22 cellular contexts compared by ENCODE assay signal in genomic region chr15:25707656-25708365, GRCh38.
A peak's percentile ranks its signal among the peaks of the same experiment; 100 is the strongest.
DNase-seq lines count a peak whose midpoint lies in the region; ATAC-seq and TF ChIP-seq lines count a peak whose summit lies in the region.
"Had no signal": no experiment of that assay in that cellular context is flagged by ENCODE, and none has a peak within 500 bp of the region (broad histone marks: within the 10 kb centered on the region; RNA-seq: fewer than 3 reads in every experiment).

No MANE protein-coding gene starts in this region.

- CTCF ChIA-PET in WTC11 (lab: Charles Lee): interaction anchor here (0.8 to 1.3 kb wide), 3 partner anchors 16 to 199 kb away, joined by 3 to 5 read pairs (median 3); no protein-coding TSS in a partner anchor

- no peaks in the 10 kb centered on the region for H3K27me3 Mint-ChIP-seq in WTC11 (ENCODE audit: low read depth)
- H3K27me3 Mint-ChIP-seq: IgD-negative memory B cell had no signal

- no peaks in the 10 kb centered on the region for H3K27me3 ChIP-seq in osteoblast (ENCODE audit: insufficient read depth, low read length)
- H3K27me3 ChIP-seq in testis: no peaks in the 10 kb centered on the region
- H3K27me3 ChIP-seq in right atrium auricular region: no peaks in the 10 kb centered on the region
- H3K27me3 ChIP-seq: SJSA1 had no signal

- no peaks in the 10 kb centered on the region for H3K79me2 ChIP-seq in osteoblast (ENCODE audit: insufficient read depth, low read length)

- H3K36me3 ChIP-seq in osteoblast (ENCODE audit: insufficient read depth, low read length) (peaks cover 13% of the 10 kb centered on the region), testis (ENCODE audit: low read depth, missing control alignments) (no peaks in the 10 kb centered on the region), right atrium auricular region (no peaks in the 10 kb centered on the region)

- 88 to 97% methylated on average over 15 to 27 of the region's 27 CpGs for WGBS in testis, 2 donors

- DNase-seq in activated effector memory CD4-positive, alpha-beta T cell treated with anti-CD3 and anti-CD28 coated beads, Interleukin-2, amount 50 U/mL, for 16 hours: peak; percentile 50
- DNase-seq in activated effector memory CD4-positive, alpha-beta T cell treated with Interleukin-2 at 50 U/mL for 16 hours: no peak
- DNase-seq in WTC11 (ENCODE audit: low spot score): no peak
- peak; percentile 42 for DNase-seq in osteoblast (ENCODE audit: insufficient read length, low spot score, missing footprints)
- no peak for DNase-seq in testis
- DNase-seq in right atrium auricular region (ENCODE audit: low spot score): no peak
- no peak for DNase-seq in NAMALWA (ENCODE audit: low spot score)
- DNase-seq: AML-193; C1 segment of cervical spinal cord; CD8-positive, alpha-beta T cell; DND-41; GM23248; MV-4-11; NCI-H1436; NCI-H187 treated with DMSO at 0.1 percent for 48 hours; NCI-H2107; NCI-H345; NCI-H524; NCI-H82 had no signal

- no peak for TF ChIP-seq CTCF in WTC11 (IDR thresholded peaks at IDR 0.05)
- no peak for TF ChIP-seq CTCF in osteoblast (IDR thresholded peaks at IDR 0.05; ENCODE audit: extremely low read depth, low read depth, low read length)
- TF ChIP-seq CTCF in testis (IDR thresholded peaks at IDR 0.05): no peak
- TF ChIP-seq CTCF in right atrium auricular region (IDR thresholded peaks at IDR 0.05): no peak

- H3K27ac ChIP-seq in osteoblast (ENCODE audit: low read depth, low read length): no peak overlapping the region
- H3K27ac ChIP-seq in testis: no peak overlapping the region
- no peak overlapping the region for H3K27ac ChIP-seq in right atrium auricular region
- H3K27ac ChIP-seq: GM23248, SJSA1 had no signal

- POLR2A ChIA-PET in WTC11 (lab: Charles Lee): no interaction called here

- ATAC-seq in WTC11: peak; percentile 29; the same call in 1 of the 2 replicates
- ATAC-seq: CD8-positive, alpha-beta T cell; Right ventricle myocardium inferior had no signal

- no peak for TF ChIP-seq POLR2A in testis (IDR thresholded peaks at IDR 0.05)

- H3K4me3 Mint-ChIP-seq in WTC11: no peak overlapping the region
- H3K4me3 Mint-ChIP-seq: CD8-positive, alpha-beta T cell; IgD-negative memory B cell had no signal

- no peak overlapping the region for H3K27ac Mint-ChIP-seq in WTC11
- H3K27ac Mint-ChIP-seq: CD8-positive, alpha-beta T cell had no signal

- no peaks in the 10 kb centered on the region for H3K9me3 ChIP-seq in osteoblast (ENCODE audit: low read depth, low read length)
- H3K9me3 ChIP-seq in testis: no peaks in the 10 kb centered on the region
- H3K9me3 ChIP-seq in right atrium auricular region: no peaks in the 10 kb centered on the region
- H3K9me3 ChIP-seq: SJSA1 had no signal

- H3K4me1 ChIP-seq in osteoblast (ENCODE audit: insufficient read depth, low read length) (no peaks in the 10 kb centered on the region), testis (no peaks in the 10 kb centered on the region), right atrium auricular region (no peaks in the 10 kb centered on the region)
- H3K4me1 ChIP-seq: SJSA1 had no signal

- no peak overlapping the region for H2AFZ ChIP-seq in osteoblast (ENCODE audit: low read length)
- H2AFZ ChIP-seq: GM23248 had no signal

- H4K20me1 ChIP-seq in osteoblast (ENCODE audit: insufficient read depth, low read length): peaks cover 2% of the 10 kb centered on the region

- H3K9me3 Mint-ChIP-seq in WTC11: no peaks in the 10 kb centered on the region
- H3K9me3 Mint-ChIP-seq: CD8-positive, alpha-beta T cell; IgD-negative memory B cell had no signal

- H3K4me2 ChIP-seq in osteoblast (ENCODE audit: insufficient read depth, low read length): no peak overlapping the region

- intact Hi-C loops in testis (cut with DNase I; ENCODE audit: low total_unique reads): no loop called here

- no peak overlapping the region for H3K4me3 ChIP-seq in osteoblast (ENCODE audit: insufficient read depth, low read length)
- no peak overlapping the region for H3K4me3 ChIP-seq in testis
- no peak overlapping the region for H3K4me3 ChIP-seq in right atrium auricular region
- H3K4me3 ChIP-seq: GM23248, SJSA1 had no signal

- H3K36me3 Mint-ChIP-seq in WTC11: no peaks in the 10 kb centered on the region
- H3K36me3 Mint-ChIP-seq: IgD-negative memory B cell had no signal

- H3K4me1 Mint-ChIP-seq in WTC11: peaks cover 6% of the 10 kb centered on the region; the same call in 1 of the 2 replicates
- H3K4me1 Mint-ChIP-seq: IgD-negative memory B cell had no signal

TF ChIP-seq in WTC11, 78 proteins besides CTCF, POLR2A, EP300 and RAD21:
- no peak for TF ChIP-seq ESRRA (CRISPR knock-in tag; IDR thresholded peaks at IDR 0.05; ENCODE audit: borderline replicate concordance)
- no peak for TF ChIP-seq ZNF512 (CRISPR knock-in tag; IDR thresholded peaks at IDR 0.05; ENCODE audit: borderline replicate concordance)
- TF ChIP-seq GABPB1 (CRISPR knock-in tag; IDR thresholded peaks at IDR 0.05): no peak
- no peak for TF ChIP-seq MLX (CRISPR knock-in tag; IDR thresholded peaks at IDR 0.05)
- no peak for TF ChIP-seq ZBTB21 (CRISPR knock-in tag; IDR thresholded peaks at IDR 0.05; ENCODE audit: borderline replicate concordance)
- no peak for TF ChIP-seq ELF4 (CRISPR knock-in tag; IDR thresholded peaks at IDR 0.05; ENCODE audit: low read depth)
- TF ChIP-seq ZNF532 (CRISPR knock-in tag; IDR thresholded peaks at IDR 0.05; ENCODE audit: borderline replicate concordance): no peak
- no peak for TF ChIP-seq CREM (CRISPR knock-in tag; IDR thresholded peaks at IDR 0.05)
- no peak for TF ChIP-seq TEAD1 (CRISPR knock-in tag; IDR thresholded peaks at IDR 0.05)
- TF ChIP-seq ZNF317 (CRISPR knock-in tag; IDR thresholded peaks at IDR 0.05; ENCODE audit: borderline replicate concordance, low read depth): no peak

Comparison
In these comparisons a context has a peak if more than half of its experiments do, and no peak if none do; other contexts are left out.
1. DNase-seq: peak in activated effector memory CD4-positive, alpha-beta T cell treated with anti-CD3 and anti-CD28 coated beads, Interleukin-2, amount 50 U/mL, for 16 hours (single experiment) and osteoblast (single experiment); none in activated effector memory CD4-positive, alpha-beta T cell treated with Interleukin-2 at 50 U/mL for 16 hours (single experiment), WTC11 (single experiment), testis (single experiment), right atrium auricular region (single experiment) and NAMALWA (single experiment).